8 cellular contexts compared by ENCODE assay signal in the genomic region with DNA sequence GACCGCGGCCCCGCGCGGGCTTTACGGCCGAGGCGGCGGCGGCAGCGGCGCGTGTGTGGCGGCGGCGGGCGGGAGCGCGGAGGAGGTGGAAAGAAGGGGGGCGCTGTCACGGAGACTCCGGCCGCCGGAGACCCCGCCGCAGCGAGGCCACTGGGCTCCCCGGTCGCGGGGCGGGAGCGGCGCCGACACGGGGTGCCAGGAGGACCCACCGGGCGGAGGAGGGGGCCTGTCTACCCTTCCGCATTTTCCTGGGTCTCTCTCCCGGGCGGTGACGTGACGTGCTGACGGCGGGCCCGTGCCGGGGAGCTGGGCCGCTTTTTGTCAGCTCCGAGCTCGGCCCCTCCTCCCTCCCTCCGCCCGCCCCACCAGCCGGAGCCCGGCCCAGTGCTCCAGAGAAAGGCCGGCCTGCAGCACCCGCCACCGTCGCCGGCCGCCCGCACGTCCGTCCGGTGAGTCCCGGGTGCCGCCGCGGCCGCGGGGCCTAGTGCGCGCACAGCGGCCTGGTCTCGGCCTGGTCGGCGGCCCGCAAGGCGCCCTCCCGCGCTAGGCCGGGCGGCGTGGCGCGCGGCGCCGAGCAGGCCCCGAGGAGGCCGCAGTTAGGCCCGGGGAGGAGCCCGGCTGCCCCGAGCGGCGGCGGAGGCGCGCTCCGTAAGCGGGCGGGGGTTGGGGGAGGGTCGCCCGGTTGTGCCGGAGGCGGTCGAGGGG. TPM values are rescaled to one million over a fixed set of nuclear protein-coding genes. Genes with fewer than 3 reads are reported as not detected.
A peak's percentile ranks its signal among the peaks of the same experiment; 100 is the strongest.
DNase-seq lines count a peak whose midpoint lies in the region; ATAC-seq and TF ChIP-seq lines count a peak whose summit lies in the region.

Gene ZFX, plus strand, starts transcription at position 384 of the 705 bp plus-strand sequence. CDS start 23,014 bp downstream, outside the sequence.

- peak within 1 kb of the TSS; percentile 90 for H3K27ac Mint-ChIP-seq in activated T-helper 2 cell treated with anti-CD3 and anti-CD28 coated beads, Interferon-gamma antibody, Interleukin-2, Interleukin-4, amounts not matched to agents 10 μg/mL and 5 μg/mL and 100 μg/mL, durations not matched to agents 14 hours and 24 hours and 36 hours
- peak within 1 kb of the TSS; percentile 99 for H3K27ac Mint-ChIP-seq in neural crest cell (ENCODE audit: unreplicated experiment)

- H2AFZ ChIP-seq in PC-3 (ENCODE audit: low read length), result peak within 1 kb of the TSS; percentile 74

- H3K27ac ChIP-seq in PC-3 (ENCODE audit: low read length), result peak within 1 kb of the TSS; percentile 78

- no peaks in the 10 kb centered on the region for H3K27me3 ChIP-seq in PC-3 (ENCODE audit: low read length)

- H3K36me3 ChIP-seq in PC-3 (ENCODE audit: low read depth, low read length), result peaks cover 5% of the 10 kb centered on the region; the same call in 1 of the 2 replicates

- DNase-seq in A172 (ENCODE audit: low spot score), result no peak
- peak; percentile 42 for DNase-seq in PC-3
- peak; percentile 57 for DNase-seq in activated T-helper 2 cell treated with anti-CD3 and anti-CD28 coated beads, Interferon-gamma antibody, Interleukin-2, Interleukin-4, amounts not matched to agents 10 μg/mL and 5 μg/mL and 100 μg/mL, durations not matched to agents 14 hours and 24 hours and 36 hours (ENCODE audit: low spot score)
- DNase-seq in fibroblast of the conjunctiva (ENCODE audit: low read depth), result peak; percentile 45
- peak; percentile 54 for DNase-seq in neural crest cell (ENCODE audit: low read depth, low spot score)

- POLR2A ChIA-PET in PC-3 (lab: Charles Lee; ENCODE audit: unreplicated experiment), result no interaction called here

- H3K27me3 Mint-ChIP-seq in activated T-helper 2 cell treated with anti-CD3 and anti-CD28 coated beads, Interferon-gamma antibody, Interleukin-2, Interleukin-4, amounts not matched to agents 10 μg/mL and 5 μg/mL and 100 μg/mL, durations not matched to agents 14 hours and 24 hours and 36 hours (ENCODE audit: low read depth), result no peaks in the 10 kb centered on the region
- H3K27me3 Mint-ChIP-seq in neural crest cell (ENCODE audit: low read depth), result no peaks in the 10 kb centered on the region

- TF ChIP-seq CTCF in PC-3 (conservative IDR thresholded peaks at IDR 0.05; ENCODE audit: low read depth, low read length), result no peak
- peak; percentile 26 for TF ChIP-seq CTCF in neural crest cell (conservative IDR thresholded peaks at IDR 0.05)
- TF ChIP-seq CTCF in subcutaneous adipose tissue (IDR thresholded peaks at IDR 0.05; ENCODE audit: low read depth), result no peak

- H3K4me1 ChIP-seq in PC-3 (ENCODE audit: insufficient read depth, low read length), result peaks cover 65% of the 10 kb centered on the region

- peak; percentile 27 for ATAC-seq in GM18517 (IDR thresholded peaks at IDR 0.05; ENCODE audit: unreplicated experiment)
- ATAC-seq in HG02981 (IDR thresholded peaks at IDR 0.05; ENCODE audit: unreplicated experiment), result peak; percentile 33
- peak; percentile 50 for ATAC-seq in PC-3

- H3F3A ChIP-seq in PC-3 (ENCODE audit: low read length, unreplicated experiment), result peaks cover 3% of the 10 kb centered on the region

- H3K36me3 Mint-ChIP-seq in activated T-helper 2 cell treated with anti-CD3 and anti-CD28 coated beads, Interferon-gamma antibody, Interleukin-2, Interleukin-4, amounts not matched to agents 10 μg/mL and 5 μg/mL and 100 μg/mL, durations not matched to agents 14 hours and 24 hours and 36 hours (ENCODE audit: low read depth), result peaks cover 24% of the 10 kb centered on the region
- peaks cover 2% of the 10 kb centered on the region for H3K36me3 Mint-ChIP-seq in neural crest cell (ENCODE audit: low read depth)

- H3K4me1 Mint-ChIP-seq in activated T-helper 2 cell treated with anti-CD3 and anti-CD28 coated beads, Interferon-gamma antibody, Interleukin-2, Interleukin-4, amounts not matched to agents 10 μg/mL and 5 μg/mL and 100 μg/mL, durations not matched to agents 14 hours and 24 hours and 36 hours (ENCODE audit: low read depth), result peaks cover 48% of the 10 kb centered on the region
- peaks cover 71% of the 10 kb centered on the region for H3K4me1 Mint-ChIP-seq in neural crest cell

- intact Hi-C loops in PC-3 (cut with micrococcal nuclease), result loop anchor here (2.0 to 10.0 kb wide), 3 partner anchors 52 to 95 kb away; no protein-coding TSS in a partner anchor
- intact Hi-C loops in activated T-helper 2 cell treated with anti-CD3 and anti-CD28 coated beads, Interferon-gamma antibody, Interleukin-2, Interleukin-4, amounts not matched to agents 10 μg/mL and 5 μg/mL and 100 μg/mL, durations not matched to agents 14 hours and 24 hours and 36 hours (cut with micrococcal nuclease), result loop anchor here (1.0 to 10.0 kb wide), 6 partner anchors 47 to 485 kb away; partner anchors contain the start of genes ACOT9, APOO, CXorf58 and EIF2S3

- peaks cover 38% of the 10 kb centered on the region for H4K20me1 ChIP-seq in PC-3 (ENCODE audit: low read length)

- H3K79me2 ChIP-seq in PC-3 (ENCODE audit: low read length), result peaks cover 50% of the 10 kb centered on the region

- H3K9me3 Mint-ChIP-seq in activated T-helper 2 cell treated with anti-CD3 and anti-CD28 coated beads, Interferon-gamma antibody, Interleukin-2, Interleukin-4, amounts not matched to agents 10 μg/mL and 5 μg/mL and 100 μg/mL, durations not matched to agents 14 hours and 24 hours and 36 hours, result no peaks in the 10 kb centered on the region
- H3K9me3 Mint-ChIP-seq in neural crest cell, result no peaks in the 10 kb centered on the region

- CTCF ChIA-PET in PC-3 (lab: Charles Lee), result no interaction called here

- H3K9ac ChIP-seq in PC-3 (ENCODE audit: low read length), result peak within 1 kb of the TSS; percentile 95

- H3K4me3 ChIP-seq in PC-3 (ENCODE audit: low read length), result peak within 1 kb of the TSS; percentile 95

- H3K4me3 Mint-ChIP-seq in activated T-helper 2 cell treated with anti-CD3 and anti-CD28 coated beads, Interferon-gamma antibody, Interleukin-2, Interleukin-4, amounts not matched to agents 10 μg/mL and 5 μg/mL and 100 μg/mL, durations not matched to agents 14 hours and 24 hours and 36 hours (ENCODE audit: low read depth), result peak within 1 kb of the TSS; percentile 93
- H3K4me3 Mint-ChIP-seq in neural crest cell, result peak within 1 kb of the TSS; percentile 94

- no peaks in the 10 kb centered on the region for H3K9me3 ChIP-seq in PC-3 (ENCODE audit: low read length)

- no peaks in the 10 kb centered on the region for H3K9me2 ChIP-seq in PC-3 (replicated peaks; ENCODE audit: low read length)

- no TSS peak for BruUV-seq in PC-3 (replicated peaks; lab: Mats Ljungman, UMichigan)

- peak within 1 kb of the TSS; percentile 93 for H3K4me2 ChIP-seq in PC-3 (ENCODE audit: low read length)

RNA-seq across cellular contexts. Expression of gene ZFX, which starts in this region (rescaled TPM):
- total RNA-seq in A172 (2014; rRNA removed; shearing (Covaris generic)), result 35.0 and 45.7 TPM in 2 replicates
- total RNA-seq in PC-3 (2014; rRNA removed) (21.0 and 25.9 TPM in 2 replicates), neural crest cell (83.6 and 88.4 TPM in 2 replicates), subcutaneous adipose tissue (10 to 100 TPM; 39.2 to 59.7 (median 56.5) TPM)
- 34.1 and 37.0 TPM in 2 replicates for total RNA-seq in activated T-helper 2 cell treated with anti-CD3 and anti-CD28 coated beads, Interferon-gamma antibody, Interleukin-2, Interleukin-4, amounts not matched to agents 10 μg/mL and 5 μg/mL and 100 μg/mL, durations not matched to agents 14 hours and 24 hours and 36 hours
